In the genomic region with DNA sequence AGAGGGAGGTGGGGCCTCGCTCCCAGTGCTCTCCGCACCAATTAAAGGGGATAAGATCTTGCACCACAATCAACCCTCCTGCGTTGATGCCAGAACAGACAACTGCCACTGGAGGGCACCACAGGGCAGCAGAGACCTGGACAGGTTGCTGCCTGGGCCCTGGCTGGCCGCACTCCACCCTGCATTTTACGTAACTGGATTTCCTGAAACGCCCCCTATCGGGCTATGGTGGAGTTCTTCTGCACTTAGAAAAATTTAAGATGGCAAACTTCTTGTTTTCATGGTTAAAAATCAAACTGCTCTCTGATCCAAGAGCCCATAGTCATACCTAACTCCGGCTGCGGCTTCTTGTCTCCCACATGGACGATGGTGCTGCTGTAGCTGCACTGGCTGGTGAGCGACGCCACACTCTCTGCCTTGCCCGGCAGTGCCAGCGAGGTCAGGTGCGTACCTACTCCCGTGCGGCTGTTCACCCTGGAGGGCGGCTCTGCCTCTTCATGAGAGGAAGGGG, we compare ENCODE assay signal across 8 cellular contexts. TPM values are rescaled to one million over a fixed set of nuclear protein-coding genes. Genes with fewer than 3 reads are reported as not detected.
DNase-seq lines count a peak whose midpoint lies in the region; ATAC-seq and TF ChIP-seq lines count a peak whose summit lies in the region.

No MANE protein-coding gene starts in this region.

- TF ChIP-seq POLR2A in sigmoid colon (IDR thresholded peaks at IDR 0.05), result no peak

- DNase-seq in NCI-H1417 (lab: John Stamatoyannopoulos, UW) (peak; percentile 71 to 90 (median 77)), NCI-H1417 treated with DMSO at 0.1 percent for 48 hours (lab: John Stamatoyannopoulos, UW) (no peak), NCI-H1105 treated with DMSO at 0.1 percent for 48 hours (lab: John Stamatoyannopoulos, UW) (peak; percentile 90), SKM-1 (lab: John Stamatoyannopoulos, UW; ENCODE audit: unreplicated experiment) (peak; percentile 79), Right ventricle myocardium superior (peak; percentile 77), sigmoid colon (peak; percentile 71)
- peak in 3 of 4 experiments; percentile 35 to 63 (median 40) for DNase-seq in activated naive CD4-positive, alpha-beta T cell (lab: John Stamatoyannopoulos, UW)

- ATAC-seq in Right ventricle myocardium superior (ENCODE audit: poor library complexity), result peak; percentile 64
- no peak for ATAC-seq in GM18517 (IDR thresholded peaks at IDR 0.05; ENCODE audit: unreplicated experiment)

- 50 to 65% methylated on average over 18 of the region's 18 CpGs for WGBS in sigmoid colon, 2 donors

- H3K9me3 ChIP-seq in sigmoid colon, result no peaks in the 10 kb centered on the region

- TF ChIP-seq EP300 in sigmoid colon (IDR thresholded peaks at IDR 0.05), result no peak

- H3K4me1 ChIP-seq in sigmoid colon, result peaks cover 0 to 11% (median 5%) of the 10 kb centered on the region in 4 donors

- peak in 3 of 4 experiments; percentile 42 to 63 (median 61) for TF ChIP-seq CTCF in sigmoid colon (IDR thresholded peaks at IDR 0.05)

- peaks cover 39 to 89% (median 54%) of the 10 kb centered on the region in 4 donors for H3K36me3 ChIP-seq in sigmoid colon

- no peak overlapping the region for H3K27ac ChIP-seq in sigmoid colon

- intact Hi-C loops in Right ventricle myocardium superior (cut with DNase I), result no loop called here
- intact Hi-C loops in sigmoid colon (cut with DNase I), result no loop called here

- H3K27me3 ChIP-seq in sigmoid colon, result no peaks in the 10 kb centered on the region

- no peak overlapping the region for H3K4me3 ChIP-seq in sigmoid colon

RNA-seq across cellular contexts. Expression of a gene that starts 16.8 kb away (rescaled TPM):
- total RNA-seq in Right ventricle myocardium superior (2.5 TPM), sigmoid colon (10 to 100 TPM; 13.2 to 27.3 (median 18.1) TPM)
- 10 to 100 TPM; 40.7 to 59.2 (median 52.3) TPM for polyA plus RNA-seq in sigmoid colon

RNA-seq across cellular contexts. Expression of a gene that starts 31.8 kb away (rescaled TPM):
- total RNA-seq in Right ventricle myocardium superior (3.6 TPM), sigmoid colon (10 to 100 TPM in 1 of 4 donors, 1 to 10 TPM in 3; 7.7 to 11.8 (median 9.2) TPM)
- 1 to 10 TPM; 3.7 to 7.1 (median 4.2) TPM for polyA plus RNA-seq in sigmoid colon

RNA-seq across cellular contexts. Expression of a gene that starts 53.2 kb away (rescaled TPM):
- total RNA-seq in Right ventricle myocardium superior (23.8 TPM), sigmoid colon (10 to 100 TPM; 32.2 to 57.3 (median 45.3) TPM)
- 10 to 100 TPM; 26.4 to 40.6 (median 28.0) TPM for polyA plus RNA-seq in sigmoid colon
